Comparison of ENCODE assay signal across 13 cellular contexts in the genomic region with DNA sequence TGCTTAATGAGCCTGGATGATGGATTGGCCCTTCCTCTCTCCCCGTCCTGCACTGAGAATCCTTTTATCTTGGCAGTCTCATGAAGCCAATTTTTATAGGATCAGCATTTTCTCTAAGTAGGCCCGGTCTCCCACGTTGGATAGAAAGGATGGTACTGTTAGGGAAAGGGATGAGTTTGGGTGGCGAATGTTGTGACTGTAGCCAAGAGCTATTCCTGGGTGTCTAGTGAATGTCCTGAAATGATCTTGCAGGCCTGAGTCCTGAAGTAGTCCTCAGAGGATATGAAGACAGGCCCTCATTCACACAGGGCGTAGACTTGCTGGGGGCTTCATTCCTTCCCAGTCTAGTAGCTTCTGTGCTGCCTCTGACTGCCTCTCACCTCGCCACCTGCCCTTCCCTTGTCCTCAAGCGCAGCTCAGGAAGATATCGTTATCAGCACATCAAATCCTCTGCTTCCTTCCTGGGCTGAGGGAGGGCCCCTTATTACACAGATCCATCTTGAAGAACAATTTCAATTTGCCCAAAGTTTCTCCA. TPM values are rescaled to one million over a fixed set of nuclear protein-coding genes. Genes with fewer than 3 reads are reported as not detected.
DNase-seq lines count a peak whose midpoint lies in the region; ATAC-seq, FAIRE-seq and TF ChIP-seq lines count a peak whose summit lies in the region.
"Had no signal": no experiment of that assay in that cellular context is flagged by ENCODE, and none has a peak within 500 bp of the region (broad histone marks: within the 10 kb centered on the region; RNA-seq: fewer than 3 reads in every experiment).

No MANE protein-coding gene starts in this region.

- FAIRE-seq in pancreas (lab: Jason Lieb, UNC): no peak
- FAIRE-seq: endothelial cell of umbilical vein had no signal

- H3K4me3 Mint-ChIP-seq in effector memory CD8-positive, alpha-beta T cell: peak overlapping the region; percentile 82 to 93
- H3K4me3 Mint-ChIP-seq in mesothelial cell of epicardium: no peak overlapping the region

- peaks cover 82% of the 10 kb centered on the region for H3K36me3 Mint-ChIP-seq in effector memory CD8-positive, alpha-beta T cell (ENCODE audit: insufficient read depth)
- peaks cover 20% of the 10 kb centered on the region for H3K36me3 Mint-ChIP-seq in mesothelial cell of epicardium

- no peak for ATAC-seq in effector memory CD8-positive, alpha-beta T cell (replicated peaks)
- ATAC-seq in pancreas: no peak
- ATAC-seq in GM21619 (IDR thresholded peaks at IDR 0.05; ENCODE audit: unreplicated experiment): no peak

- H3K36me3 ChIP-seq in urinary bladder (ENCODE audit: insufficient read depth) (no peaks in the 10 kb centered on the region), pancreas (no peaks in the 10 kb centered on the region)
- H3K36me3 ChIP-seq: right lobe of liver had no signal

- TF ChIP-seq CTCF in mesothelial cell of epicardium (IDR thresholded peaks at IDR 0.05; ENCODE audit: unreplicated experiment): no peak
- no peak for TF ChIP-seq CTCF in pancreas (IDR thresholded peaks at IDR 0.05)

- H3K27ac Mint-ChIP-seq in effector memory CD8-positive, alpha-beta T cell: peak overlapping the region; percentile 54 to 97
- H3K27ac Mint-ChIP-seq in mesothelial cell of epicardium: peak overlapping the region; percentile 48

- no peaks in the 10 kb centered on the region for H3K9me3 ChIP-seq in pancreas
- H3K9me3 ChIP-seq: right lobe of liver had no signal

- WGBS in urinary bladder: 49% methylated on average over 8 of the region's 8 CpGs
- WGBS in pancreas, 2 donors: 84 to 89% methylated on average over 8 of the region's 8 CpGs

- H3K4me1 ChIP-seq in urinary bladder (ENCODE audit: insufficient read depth): peaks cover 1% of the 10 kb centered on the region
- H3K4me1 ChIP-seq in pancreas: no peaks in the 10 kb centered on the region
- H3K4me1 ChIP-seq: right lobe of liver had no signal

- H3K9me3 Mint-ChIP-seq in effector memory CD8-positive, alpha-beta T cell: no peaks in the 10 kb centered on the region
- H3K9me3 Mint-ChIP-seq in mesothelial cell of epicardium: no peaks in the 10 kb centered on the region

- H3K4me1 Mint-ChIP-seq in effector memory CD8-positive, alpha-beta T cell (ENCODE audit: low read depth in 2 of 2): peaks cover 70 to 76% of the 10 kb centered on the region in 2 donors
- peaks cover 24% of the 10 kb centered on the region for H3K4me1 Mint-ChIP-seq in mesothelial cell of epicardium

- peak; percentile 2 for DNase-seq in activated naive CD4-positive, alpha-beta T cell treated with Interleukin-2 at 50 U/mL for 16 hours
- no peak for DNase-seq in activated naive CD4-positive, alpha-beta T cell treated with anti-CD3 and anti-CD28 coated beads, Interleukin-2, amount 50 U/mL, for 16 hours
- no peak for DNase-seq in effector memory CD8-positive, alpha-beta T cell
- no peak for DNase-seq in mesothelial cell of epicardium (ENCODE audit: low spot score in 2 of 2, unreplicated experiment in 2 of 2)
- DNase-seq in pancreas: no peak
- DNase-seq in activated CD4-positive, alpha-beta T cell treated with anti-CD3 and anti-CD28 coated beads, Interleukin-2, amount 50 U/mL, for 4 hours: no peak
- DNase-seq: activated gamma-delta T cell, NCI-H526, right lobe of liver had no signal

- H3K4me3 ChIP-seq in urinary bladder (ENCODE audit: low read depth, low read length) (no peak overlapping the region), pancreas (no peak overlapping the region)
- H3K4me3 ChIP-seq: right lobe of liver had no signal

- no peaks in the 10 kb centered on the region for H3K27me3 ChIP-seq in pancreas
- H3K27me3 ChIP-seq: right lobe of liver had no signal

- intact Hi-C loops in pancreas (cut with DNase I): no loop called here

- H3K27ac ChIP-seq in urinary bladder (ENCODE audit: low read depth) (peak overlapping the region; percentile 3), pancreas (no peak overlapping the region)
- H3K27ac ChIP-seq: C4-2B, right lobe of liver had no signal

- no peaks in the 10 kb centered on the region for H3K27me3 Mint-ChIP-seq in effector memory CD8-positive, alpha-beta T cell
- no peaks in the 10 kb centered on the region for H3K27me3 Mint-ChIP-seq in mesothelial cell of epicardium (ENCODE audit: low read depth)

RNA-seq across cellular contexts. Expression of gene LBH, which starts 8.9 kb away (rescaled TPM):
- total RNA-seq in mesothelial cell of epicardium: 41.0 to 48.8 TPM (median 44.5 TPM) in 3 replicates
- total RNA-seq in urinary bladder: 48.9 TPM
- 39.4 TPM for polyA plus RNA-seq in urinary bladder
- 10 to 100 TPM in 2 of 6 donors, 1 to 10 TPM in 4; 5.1 to 26.9 (median 7.4) TPM for total RNA-seq in pancreas
- 10 to 100 TPM in 1 of 2 donors, 1 to 10 TPM in 1; 4.1 to 12.1 TPM for polyA plus RNA-seq in pancreas
